Comparison of ENCODE assay signal across 8 cellular contexts in genomic region chr11:63985812-63986155, GRCh38. TPM values are rescaled to one million over a fixed set of nuclear protein-coding genes. Genes with fewer than 3 reads are reported as not detected.
DNase-seq lines count a peak whose midpoint lies in the region; ATAC-seq, FAIRE-seq and TF ChIP-seq lines count a peak whose summit lies in the region.

No MANE protein-coding gene starts in this region.

- no peaks in the 10 kb centered on the region for H3K9me2 ChIP-seq in PC-9 (ENCODE audit: insufficient read depth)

- H3F3A ChIP-seq in PC-9 (ENCODE audit: insufficient read depth, low read depth): peaks cover 26% of the 10 kb centered on the region

- CTCF ChIA-PET in PC-9 (lab: Charles Lee): no interaction called here

- peak overlapping the region; percentile 93 to 98 (median 96) for H3K27ac ChIP-seq in BLaER1 treated with 17β-estradiol and CSF1 and Interleukin-3, amounts not matched to agents 10 nM and 100 nM
- peak overlapping the region; percentile 18 for H3K27ac ChIP-seq in PC-9

- peak overlapping the region; percentile 93 to 98 (median 96) for H3K9ac ChIP-seq in BLaER1 treated with 17β-estradiol and CSF1 and Interleukin-3, amounts not matched to agents 10 nM and 100 nM
- H3K9ac ChIP-seq in skeletal muscle satellite cell (ENCODE audit: low read depth, low read length): peak overlapping the region; percentile 98

- no peak for DNase-seq in PC-9
- DNase-seq in activated gamma-delta T cell treated with Interleukin-2 at 50 U/mL for 16 hours: peak; percentile 64
- DNase-seq in Right ventricle myocardium superior: peak; percentile 75
- no peak for DNase-seq in RCC 7860 (ENCODE audit: low spot score)

- peaks cover 25 to 34% (median 30%) of the 10 kb centered on the region in 11 experiments for H3K36me3 ChIP-seq in BLaER1 treated with 17β-estradiol and CSF1 and Interleukin-3, amounts not matched to agents 10 nM and 100 nM
- H3K36me3 ChIP-seq in PC-9 (ENCODE audit: low read depth) (peaks cover 19% of the 10 kb centered on the region; the same call in 1 of the 2 replicates), skeletal muscle satellite cell (ENCODE audit: insufficient read depth, low read length) (peaks cover 18% of the 10 kb centered on the region)

- H2AFZ ChIP-seq in PC-9: peak overlapping the region; percentile 78

- peaks cover 46 to 72% (median 67%) of the 10 kb centered on the region in 10 experiments for H3K4me1 ChIP-seq in BLaER1 treated with 17β-estradiol and CSF1 and Interleukin-3, amounts not matched to agents 10 nM and 100 nM
- H3K4me1 ChIP-seq in PC-9 (replicated peaks; ENCODE audit: insufficient read depth) (peaks cover 23% of the 10 kb centered on the region), skeletal muscle satellite cell (ENCODE audit: control insufficient read depth, insufficient read depth, low read length) (peaks cover 26% of the 10 kb centered on the region)

- POLR2A ChIA-PET in PC-9 (lab: Charles Lee; ENCODE audit: unreplicated experiment): no interaction called here

- no peak for TF ChIP-seq CTCF in PC-9 (conservative IDR thresholded peaks at IDR 0.05)

- ATAC-seq in GM21528 (IDR thresholded peaks at IDR 0.05; ENCODE audit: low FRiP score, unreplicated experiment): peak; percentile 41
- peak; percentile 40 for ATAC-seq in Right ventricle myocardium superior (ENCODE audit: poor library complexity)
- ATAC-seq in HG02588 (IDR thresholded peaks at IDR 0.05; ENCODE audit: unreplicated experiment): no peak

- peaks cover 16 to 64% (median 51%) of the 10 kb centered on the region in 11 experiments; a peak in 21 of 22 replicates for H4K20me1 ChIP-seq in BLaER1 treated with 17β-estradiol and CSF1 and Interleukin-3, amounts not matched to agents 10 nM and 100 nM
- peaks cover 22% of the 10 kb centered on the region for H4K20me1 ChIP-seq in PC-9 (ENCODE audit: insufficient read depth)

- no peaks in the 10 kb centered on the region for H3K27me3 ChIP-seq in BLaER1 treated with 17β-estradiol and CSF1 and Interleukin-3, amounts not matched to agents 10 nM and 100 nM
- no peaks in the 10 kb centered on the region for H3K27me3 ChIP-seq in PC-9 (ENCODE audit: insufficient read depth, low read depth)
- no peaks in the 10 kb centered on the region for H3K27me3 ChIP-seq in skeletal muscle satellite cell (ENCODE audit: control insufficient read depth, insufficient read depth, low read length)

- peaks cover 36% of the 10 kb centered on the region for H3K79me2 ChIP-seq in PC-9 (ENCODE audit: low read depth)

- H3K4me3 ChIP-seq in BLaER1 treated with 17β-estradiol and CSF1 and Interleukin-3, amounts not matched to agents 10 nM and 100 nM: peak overlapping the region; percentile 85 to 99 (median 92)
- H3K4me3 ChIP-seq in PC-9 (peak overlapping the region; percentile 72), skeletal muscle satellite cell (ENCODE audit: low read length) (peak overlapping the region; percentile 97)

- intact Hi-C loops in PC-9 (cut with micrococcal nuclease; ENCODE audit: unreplicated experiment): no loop called here
- intact Hi-C loops in Right ventricle myocardium superior (cut with DNase I): no loop called here

- FAIRE-seq in RCC 7860 (lab: Jason Lieb, UNC): no peak

- H3K9me3 ChIP-seq in BLaER1 treated with 17β-estradiol and CSF1 and Interleukin-3, amounts not matched to agents 10 nM and 100 nM (replicated peaks in 1 of 11): no peaks in the 10 kb centered on the region
- H3K9me3 ChIP-seq in PC-9 (ENCODE audit: insufficient read depth, low read depth) (no peaks in the 10 kb centered on the region), skeletal muscle satellite cell (replicated peaks; ENCODE audit: low read length) (no peaks in the 10 kb centered on the region)

- H3K4me2 ChIP-seq in BLaER1 treated with 17β-estradiol and CSF1 and Interleukin-3, amounts not matched to agents 10 nM and 100 nM: peak overlapping the region; percentile 81 to 98 (median 95)
- H3K4me2 ChIP-seq in PC-9 (peak overlapping the region; percentile 89), skeletal muscle satellite cell (ENCODE audit: low read length) (peak overlapping the region; percentile 93)

- TSS peak; percentile 72 for BruUV-seq in PC-9 (replicated peaks; lab: Mats Ljungman, UMichigan)

RNA-seq across cellular contexts. Expression of gene OTUB1, which starts 0.5 kb away (rescaled TPM):
- total RNA-seq in PC-9 (2021): 105 and 119 TPM in 2 replicates
- 52.2 TPM for total RNA-seq in Right ventricle myocardium superior
- 40.6 and 44.6 TPM in 2 replicates for total RNA-seq in skeletal muscle satellite cell (2012; rRNA removed)

RNA-seq across cellular contexts. Expression of gene COX8A, which starts 11.4 kb away (rescaled TPM):
- total RNA-seq in PC-9 (2021) (521 and 547 TPM in 2 replicates), Right ventricle myocardium superior (1,182 TPM)
- total RNA-seq in skeletal muscle satellite cell (2012; rRNA removed): 355 and 475 TPM in 2 replicates

RNA-seq across cellular contexts. Expression of gene NAA40, which starts 47.0 kb away (rescaled TPM):
- total RNA-seq in PC-9 (2021): 47.4 and 50.4 TPM in 2 replicates
- 20.9 TPM for total RNA-seq in Right ventricle myocardium superior
- 9.0 and 12.2 TPM in 2 replicates for total RNA-seq in skeletal muscle satellite cell (2012; rRNA removed)

RNA-seq across cellular contexts. Expression of gene FLRT1, which starts 49.9 kb away (rescaled TPM):
- total RNA-seq in PC-9 (2021) (0.25 and 0.44 TPM in 2 replicates), Right ventricle myocardium superior (0.35 TPM)
- total RNA-seq in skeletal muscle satellite cell (2012; rRNA removed): 0.22 TPM in 1 of 2 replicates, not detected in the other

Comparison
In these comparisons a context has a peak if more than half of its experiments do, and no peak if none do; other contexts are left out.
1. DNase-seq: peak in activated gamma-delta T cell treated with Interleukin-2 at 50 U/mL for 16 hours (single experiment) and Right ventricle myocardium superior (single experiment); none in PC-9 (0 of 2) and RCC 7860 (single experiment).
2. Peak in every context shown above with its lines, with median percentiles within 50 percentile points of each other: H3K4me2 ChIP-seq and H3K4me3 ChIP-seq.